8 cellular contexts compared by ENCODE assay signal in genomic region chr7:131105294-131105802, GRCh38.
DNase-seq lines count a peak whose midpoint lies in the region; ATAC-seq and TF ChIP-seq lines count a peak whose summit lies in the region.

No MANE protein-coding gene starts in this region.

- H2BK12ac ChIP-seq in mesenchymal stem cell (ENCODE audit: low read length in 2 of 2), result peak overlapping the region in 1 of 2 experiments; percentile 26

- TF ChIP-seq EP300 in upper lobe of left lung (IDR thresholded peaks at IDR 0.05), result no peak

- peak overlapping the region in 1 of 2 experiments; percentile 17 for H3K18ac ChIP-seq in mesenchymal stem cell (ENCODE audit: low read depth in 1 of 2, low read length in 2 of 2)

- peaks cover 7% of the 10 kb centered on the region for H3K79me1 ChIP-seq in mesenchymal stem cell (replicated peaks; ENCODE audit: low read length, poor library complexity, severe bottlenecking)

- no peak for ATAC-seq in GM18505 (IDR thresholded peaks at IDR 0.05; ENCODE audit: unreplicated experiment)
- no peak for ATAC-seq in upper lobe of left lung (ENCODE audit: low FRiP score in 2 of 2)
- ATAC-seq in GM18868 (IDR thresholded peaks at IDR 0.05; ENCODE audit: unreplicated experiment), result no peak

- DNase-seq in M059J (ENCODE audit: low read depth) (peak; percentile 15), mesenchymal stem cell (peak; percentile 31), upper lobe of left lung (peak in 1 of 2 donors; percentile 52), iPS-NIHi11 (ENCODE audit: low spot score) (no peak), NCI-H2196 treated with DMSO at 0.1 percent for 48 hours (lab: John Stamatoyannopoulos, UW; ENCODE audit: unreplicated experiment) (no peak)
- peak; percentile 36 for DNase-seq in central memory CD4-positive, alpha-beta T cell

- H4K8ac ChIP-seq in mesenchymal stem cell (ENCODE audit: low read length), result no peak overlapping the region

- H4K91ac ChIP-seq in mesenchymal stem cell (ENCODE audit: low read length), result no peak overlapping the region

- H3K36me3 ChIP-seq in mesenchymal stem cell (ENCODE audit: control insufficient read depth in 1 of 2, insufficient read depth in 2 of 2, low read depth in 1 of 2, low read length in 2 of 2) (peaks cover 5 to 34% of the 10 kb centered on the region in 2 experiments), upper lobe of left lung (peaks cover 0 to 44% (median 4%) of the 10 kb centered on the region in 4 donors)

- H2BK5ac ChIP-seq in mesenchymal stem cell (ENCODE audit: low read depth, low read length, poor library complexity, severe bottlenecking), result no peak overlapping the region

- no peak overlapping the region for H2AFZ ChIP-seq in mesenchymal stem cell (ENCODE audit: low read depth, low read length)

- no peak overlapping the region for H2AK5ac ChIP-seq in mesenchymal stem cell (ENCODE audit: low read length, severe bottlenecking)

- no peak overlapping the region for H2BK15ac ChIP-seq in mesenchymal stem cell (ENCODE audit: low read depth, poor library complexity, severe bottlenecking)

- H2BK120ac ChIP-seq in mesenchymal stem cell (ENCODE audit: low read depth, low read length), result no peak overlapping the region

- peak overlapping the region; percentile 96 for H3K4me2 ChIP-seq in mesenchymal stem cell (ENCODE audit: low read length, poor library complexity, severe bottlenecking)

- H3K14ac ChIP-seq in mesenchymal stem cell (ENCODE audit: low read length in 2 of 2), result peak overlapping the region in 1 of 2 experiments; percentile 88

- TF ChIP-seq POLR2A in GM18505 (IDR thresholded peaks at IDR 0.05; ENCODE audit: borderline replicate concordance, extremely low read depth, insufficient read depth, insufficient read length) (peak; percentile 5), upper lobe of left lung (IDR thresholded peaks at IDR 0.05) (peak in 1 of 4 donors; percentile 9)

- WGBS in mesenchymal stem cell, result 6% methylated on average over 26 of the region's 26 CpGs
- 3 to 28% methylated on average over 3 to 26 of the region's 26 CpGs for whole genome bisulfite sequencing in upper lobe of left lung, 2 donors

- no peak for TF ChIP-seq CTCF in upper lobe of left lung (IDR thresholded peaks at IDR 0.05)

- H3K27ac ChIP-seq in mesenchymal stem cell (ENCODE audit: low read length, poor library complexity, severe bottlenecking) (peak overlapping the region; percentile 41), upper lobe of left lung (peak overlapping the region; percentile 82 to 95 (median 85))

- no peak overlapping the region for H3K4ac ChIP-seq in mesenchymal stem cell (ENCODE audit: low read depth in 1 of 2, low read length in 2 of 2)

- H3K27me3 ChIP-seq in mesenchymal stem cell (ENCODE audit: control insufficient read depth in 1 of 2, insufficient read depth in 1 of 2, low read length in 2 of 2), result no peaks in the 10 kb centered on the region
- no peaks in the 10 kb centered on the region for H3K27me3 ChIP-seq in upper lobe of left lung

- no peak overlapping the region for H3K23ac ChIP-seq in mesenchymal stem cell (ENCODE audit: low read length in 2 of 2)

- H3K9me3 ChIP-seq in mesenchymal stem cell (ENCODE audit: control insufficient read depth, low read length) (no peaks in the 10 kb centered on the region), upper lobe of left lung (no peaks in the 10 kb centered on the region)

- H3K4me3 ChIP-seq in mesenchymal stem cell (ENCODE audit: insufficient read depth in 1 of 2, low read depth in 1 of 2, low read length in 2 of 2), result peak overlapping the region; percentile 84 to 91
- H3K4me3 ChIP-seq in upper lobe of left lung, result peak overlapping the region; percentile 32 to 97 (median 79)

- H3K4me1 ChIP-seq in mesenchymal stem cell (ENCODE audit: control insufficient read depth, insufficient read depth, low read depth, low read length) (peaks cover 8% of the 10 kb centered on the region), upper lobe of left lung (peaks cover 48 to 62% (median 55%) of the 10 kb centered on the region in 4 donors)

- H3K9ac ChIP-seq in mesenchymal stem cell (ENCODE audit: low read length), result peak overlapping the region; percentile 97

Comparison
In these comparisons a context has a peak if more than half of its experiments do, and no peak if none do; other contexts are left out.
1. DNase-seq: peak in M059J (single experiment), central memory CD4-positive, alpha-beta T cell (single experiment) and mesenchymal stem cell (single experiment); none in iPS-NIHi11 (single experiment) and NCI-H2196 treated with DMSO at 0.1 percent for 48 hours (single experiment).